Comparison of ENCODE assay signal across 7 cellular contexts in the genomic region with DNA sequence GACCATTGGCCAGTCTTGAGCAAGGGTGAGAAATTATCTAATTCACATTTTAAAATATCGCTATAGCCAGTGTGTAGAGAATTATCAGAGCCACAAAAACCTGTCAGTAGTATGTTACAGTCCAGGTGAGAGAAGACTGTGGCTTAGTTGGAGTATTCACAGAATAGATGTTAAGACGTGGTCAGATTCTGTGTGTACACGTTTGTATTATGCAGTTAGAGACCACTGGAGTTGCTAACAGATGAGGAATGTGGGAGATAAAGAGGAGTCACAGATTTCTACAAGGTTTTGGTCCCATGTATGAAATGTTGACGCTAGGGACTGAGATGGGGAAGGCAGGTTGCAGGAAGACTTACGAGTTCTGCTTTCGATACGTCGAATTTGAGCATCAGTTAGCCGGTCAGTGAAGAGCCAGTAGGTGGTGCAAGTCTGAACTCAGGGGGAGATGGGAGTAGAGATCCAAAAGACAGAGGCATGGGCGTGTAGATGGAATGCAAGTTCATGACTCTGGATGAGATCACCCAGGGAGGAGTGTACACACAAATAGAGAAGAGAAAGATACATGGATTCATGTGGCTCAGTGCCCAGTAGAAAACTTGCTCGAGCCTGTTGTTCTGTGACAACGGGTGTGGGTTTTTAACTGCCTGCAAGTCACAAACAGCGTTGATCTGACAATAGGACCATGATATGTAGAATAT.
DNase-seq lines count a peak whose midpoint lies in the region; TF ChIP-seq lines count a peak whose summit lies in the region.

No MANE protein-coding gene starts in this region.

- peaks cover 5% of the 10 kb centered on the region; the same call in 1 of the 2 replicates for H3K36me3 Mint-ChIP-seq in HFFc6 (ENCODE audit: low read depth)

- no peaks in the 10 kb centered on the region for H3K27me3 ChIP-seq in left ventricle myocardium inferior (ENCODE audit: low read depth)
- no peaks in the 10 kb centered on the region for H3K27me3 ChIP-seq in smooth muscle cell (ENCODE audit: low read depth)

- H3F3A ChIP-seq in smooth muscle cell (ENCODE audit: low read depth), result peaks cover 13% of the 10 kb centered on the region

- peak overlapping the region; percentile 38 for H3K27ac Mint-ChIP-seq in HFFc6

- H3K4me3 ChIP-seq in left ventricle myocardium inferior, result peak overlapping the region; percentile 26
- no peak overlapping the region for H3K4me3 ChIP-seq in smooth muscle cell

- no peaks in the 10 kb centered on the region for H3K9me3 Mint-ChIP-seq in HFFc6

- peaks cover 54% of the 10 kb centered on the region for H3K4me1 Mint-ChIP-seq in HFFc6 (ENCODE audit: low read depth)

- H3K4me2 ChIP-seq in smooth muscle cell, result peak overlapping the region; percentile 44

- H4K20me1 ChIP-seq in smooth muscle cell (ENCODE audit: low read depth), result no peaks in the 10 kb centered on the region

- peak overlapping the region; percentile 41 for H2AFZ ChIP-seq in smooth muscle cell (ENCODE audit: low read depth)

- peak overlapping the region; percentile 48 for H3K4me3 Mint-ChIP-seq in HFFc6

- DNase-seq in HFFc6 (peak; percentile 94), SW 1271 (lab: John Stamatoyannopoulos, UW) (peak; percentile 53 to 81), left ventricle myocardium inferior (peak; percentile 15), smooth muscle cell (lab: John Stamatoyannopoulos, UW; ENCODE audit: unreplicated experiment) (no peak), DMS79 (lab: John Stamatoyannopoulos, UW) (no peak), hippocampal formation (lab: John Stamatoyannopoulos, UW) (no peak), NCI-H1092 (lab: John Stamatoyannopoulos, UW) (no peak)

- 50% methylated on average over 13 of the region's 13 CpGs for WGBS in smooth muscle cell (ENCODE audit: low lambda C conversion rate)

- intact Hi-C loops in left ventricle myocardium inferior (cut with micrococcal nuclease), result no loop called here

- TF ChIP-seq CTCF in HFFc6 (IDR thresholded peaks at IDR 0.05) (peak; percentile 74), left ventricle myocardium inferior (IDR thresholded peaks at IDR 0.05; ENCODE audit: borderline replicate concordance) (peak; percentile 46), smooth muscle cell (IDR thresholded peaks at IDR 0.05; ENCODE audit: borderline replicate concordance, insufficient read depth, poor library complexity, severe bottlenecking) (peak; percentile 34)

- peak overlapping the region; percentile 13 for H3K9ac ChIP-seq in smooth muscle cell (ENCODE audit: low read depth)

- no peaks in the 10 kb centered on the region for H3K36me3 ChIP-seq in left ventricle myocardium inferior
- no peaks in the 10 kb centered on the region for H3K36me3 ChIP-seq in smooth muscle cell (ENCODE audit: low read depth)

- peak overlapping the region; percentile 2 for H3K27ac ChIP-seq in left ventricle myocardium inferior (replicated peaks)
- H3K27ac ChIP-seq in smooth muscle cell (ENCODE audit: low read depth), result peak overlapping the region; percentile 79

- H3K9me3 ChIP-seq in left ventricle myocardium inferior (replicated peaks) (no peaks in the 10 kb centered on the region), smooth muscle cell (replicated peaks; ENCODE audit: low read depth) (no peaks in the 10 kb centered on the region)

- H3K79me2 ChIP-seq in smooth muscle cell (ENCODE audit: low read depth), result no peaks in the 10 kb centered on the region

- no peaks in the 10 kb centered on the region for H3K4me1 ChIP-seq in left ventricle myocardium inferior
- H3K4me1 ChIP-seq in smooth muscle cell (ENCODE audit: low read depth), result peaks cover 7% of the 10 kb centered on the region

- peaks cover 2% of the 10 kb centered on the region for H3K27me3 Mint-ChIP-seq in HFFc6 (ENCODE audit: insufficient read depth)

Comparison
In these comparisons a context has a peak if more than half of its experiments do, and no peak if none do; other contexts are left out.
1. DNase-seq: peak in HFFc6 (single experiment), SW 1271 (2 of 2) and left ventricle myocardium inferior (single experiment); none in smooth muscle cell (single experiment), DMS79 (single experiment), hippocampal formation (0 of 2) and NCI-H1092 (single experiment).
2. Peak in every context shown above with its lines, with median percentiles within 50 percentile points of each other: CTCF ChIP-seq.